Comparison of ENCODE assay signal across 8 cellular contexts in genomic region chr2:109032229-109032800, GRCh38. TPM values are rescaled to one million over a fixed set of nuclear protein-coding genes. Genes with fewer than 3 reads are reported as not detected.
DNase-seq lines count a peak whose midpoint lies in the region; ATAC-seq and TF ChIP-seq lines count a peak whose summit lies in the region.

No MANE protein-coding gene starts in this region.

- DNase-seq in right atrium auricular region (ENCODE audit: low spot score) (no peak), left ventricle myocardium superior (no peak), upper lobe of right lung (no peak), NCI-H2081 (lab: John Stamatoyannopoulos, UW) (no peak), DMS 273 treated with DMSO at 0.1 percent for 48 hours (lab: John Stamatoyannopoulos, UW) (no peak)
- DNase-seq in activated naive CD8-positive, alpha-beta T cell treated with anti-CD3 and anti-CD28 coated beads, Interleukin-2, amount 10 ng/mL, durations not matched to agents 7 days and 5 days, result peak; percentile 46

- H3K4me1 ChIP-seq in right atrium auricular region (peaks cover 0 to 16% of the 10 kb centered on the region in 2 donors), mesodermal cell (ENCODE audit: control insufficient read depth, insufficient read depth, low read length, poor library complexity, severe bottlenecking) (peaks cover 2% of the 10 kb centered on the region), upper lobe of right lung (peaks cover 4% of the 10 kb centered on the region)

- peaks cover 4% of the 10 kb centered on the region for H3K36me3 Mint-ChIP-seq in activated naive CD8-positive, alpha-beta T cell treated with anti-CD3 and anti-CD28 coated beads, Interleukin-2, amount 10 ng/mL, durations not matched to agents 7 days and 5 days

- peak overlapping the region; percentile 94 for H3K27ac Mint-ChIP-seq in activated naive CD8-positive, alpha-beta T cell treated with anti-CD3 and anti-CD28 coated beads, Interleukin-2, amount 10 ng/mL, durations not matched to agents 7 days and 5 days

- POLR2A ChIA-PET in activated naive CD8-positive, alpha-beta T cell treated with anti-CD3 and anti-CD28 coated beads, Interleukin-2, amount 10 ng/mL, durations not matched to agents 7 days and 5 days (lab: Charles Lee), result interaction anchor here (0.6 to 2.0 kb wide), 14 partner anchors 8 to 317 kb away, joined by 3 to 8 read pairs (median 4); partner anchors contain the start of gene RANBP2

- peaks cover 3% of the 10 kb centered on the region for H3K9me3 Mint-ChIP-seq in activated naive CD8-positive, alpha-beta T cell treated with anti-CD3 and anti-CD28 coated beads, Interleukin-2, amount 10 ng/mL, durations not matched to agents 7 days and 5 days

- H3K4me3 ChIP-seq in right atrium auricular region, result peak overlapping the region; percentile 29 to 52
- peak overlapping the region; percentile 37 for H3K4me3 ChIP-seq in mesodermal cell (ENCODE audit: extremely low read depth, insufficient read depth, low read length, poor library complexity, severe bottlenecking)
- H3K4me3 ChIP-seq in upper lobe of right lung, result peak overlapping the region; percentile 53

- H3K36me3 ChIP-seq in right atrium auricular region, result no peaks in the 10 kb centered on the region
- H3K36me3 ChIP-seq in mesodermal cell (ENCODE audit: control insufficient read depth, insufficient read depth, low read length), result no peaks in the 10 kb centered on the region
- no peaks in the 10 kb centered on the region for H3K36me3 ChIP-seq in upper lobe of right lung

- WGBS in mesodermal cell (ENCODE audit: insufficient coverage in 2 of 2), 2 experiments, result 54 to 72% methylated on average over 5 to 6 of the region's 9 CpGs

- no peaks in the 10 kb centered on the region for H3K27me3 ChIP-seq in right atrium auricular region
- no peaks in the 10 kb centered on the region for H3K27me3 ChIP-seq in upper lobe of right lung

- ATAC-seq in left ventricle myocardium superior (no peak), upper lobe of right lung (no peak), HG03442 (IDR thresholded peaks at IDR 0.05; ENCODE audit: unreplicated experiment) (no peak)
- peak; percentile 63 for ATAC-seq in activated naive CD8-positive, alpha-beta T cell treated with anti-CD3 and anti-CD28 coated beads, Interleukin-2, amount 10 ng/mL, durations not matched to agents 7 days and 5 days (ENCODE audit: low read depth)

- H3K4me3 Mint-ChIP-seq in activated naive CD8-positive, alpha-beta T cell treated with anti-CD3 and anti-CD28 coated beads, Interleukin-2, amount 10 ng/mL, durations not matched to agents 7 days and 5 days, result peak overlapping the region; percentile 89

- H3K27ac ChIP-seq in right atrium auricular region (no peak overlapping the region), mesodermal cell (ENCODE audit: low read depth, low read length, severe bottlenecking) (peak overlapping the region; percentile 51), upper lobe of right lung (peak overlapping the region; percentile 60)

- TF ChIP-seq CTCF in right atrium auricular region (IDR thresholded peaks at IDR 0.05), result no peak
- no peak for TF ChIP-seq CTCF in upper lobe of right lung (IDR thresholded peaks at IDR 0.05)

- H3K4me1 Mint-ChIP-seq in activated naive CD8-positive, alpha-beta T cell treated with anti-CD3 and anti-CD28 coated beads, Interleukin-2, amount 10 ng/mL, durations not matched to agents 7 days and 5 days, result peaks cover 24% of the 10 kb centered on the region

- H3K27me3 Mint-ChIP-seq in activated naive CD8-positive, alpha-beta T cell treated with anti-CD3 and anti-CD28 coated beads, Interleukin-2, amount 10 ng/mL, durations not matched to agents 7 days and 5 days, result peaks cover under 1% of the 10 kb centered on the region

- intact Hi-C loops in left ventricle myocardium superior (cut with micrococcal nuclease), result no loop called here
- intact Hi-C loops in upper lobe of right lung (cut with DNase I), result no loop called here

- H3K9me3 ChIP-seq in right atrium auricular region (no peaks in the 10 kb centered on the region), mesodermal cell (ENCODE audit: control insufficient read depth, low read length) (peaks cover 10% of the 10 kb centered on the region), upper lobe of right lung (no peaks in the 10 kb centered on the region)

RNA-seq across cellular contexts. Expression of gene EDAR, which starts 43.3 kb away (rescaled TPM):
- not detected for total RNA-seq in right atrium auricular region
- not detected for total RNA-seq in left ventricle myocardium superior
- total RNA-seq in activated naive CD8-positive, alpha-beta T cell treated with anti-CD3 and anti-CD28 coated beads, Interleukin-2, amount 10 ng/mL, durations not matched to agents 7 days and 5 days, result under 1 TPM; 0.14 to 0.23 TPM
- polyA plus RNA-seq in mesodermal cell (2013, experiment 1 of 2), result 0.07 TPM
- polyA plus RNA-seq in mesodermal cell (2013, experiment 2 of 2), result 0.05 TPM
- 0.20 TPM for total RNA-seq in upper lobe of right lung

Comparison
In these comparisons a context has a peak if more than half of its experiments do, and no peak if none do; other contexts are left out.
1. H3K27ac ChIP-seq: peak in mesodermal cell (single experiment) and upper lobe of right lung (single experiment); none in right atrium auricular region (0 of 2).
2. Peak in every context shown above with its lines, with median percentiles within 50 percentile points of each other: H3K4me3 ChIP-seq.